ENCODE assay signal across 11 cellular contexts in the genomic region with DNA sequence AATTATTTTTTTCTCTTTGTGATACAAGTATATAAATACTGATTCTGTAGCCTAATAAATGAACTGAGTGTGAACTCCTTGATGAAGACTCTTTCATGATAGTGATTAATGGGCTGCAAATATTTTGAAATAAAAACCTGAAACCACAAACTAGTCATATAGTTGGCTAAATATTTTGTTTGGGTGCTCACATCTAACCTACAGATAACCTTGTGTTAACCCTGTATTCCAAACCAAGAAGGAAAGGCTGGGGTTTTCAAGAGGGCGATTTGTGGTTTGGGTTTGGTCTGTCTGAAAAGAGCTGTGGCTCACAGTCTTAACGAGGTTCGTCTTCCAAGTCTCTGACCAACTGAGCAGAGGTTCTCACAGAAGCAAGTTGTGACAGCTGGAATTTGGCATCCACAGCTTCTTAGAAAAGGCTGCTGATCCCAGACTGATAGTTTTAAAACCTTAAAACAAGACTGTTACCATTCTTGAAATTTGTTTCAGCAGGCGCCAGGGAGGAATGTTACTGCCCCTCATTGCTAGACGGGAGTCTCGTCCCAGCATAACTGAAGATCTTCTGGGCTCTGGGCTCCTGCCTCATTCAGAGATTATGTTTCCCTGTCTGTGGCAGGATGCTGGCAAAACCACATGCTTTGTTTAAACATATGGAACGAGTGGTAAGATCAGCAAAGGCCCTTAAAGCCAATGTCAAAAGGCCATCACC.
DNase-seq lines count a peak whose midpoint lies in the region; ATAC-seq and TF ChIP-seq lines count a peak whose summit lies in the region.
"Had no signal": no experiment of that assay in that cellular context is flagged by ENCODE, and none has a peak within 500 bp of the region (broad histone marks: within the 10 kb centered on the region; RNA-seq: fewer than 3 reads in every experiment).

No MANE protein-coding gene starts in this region.

- peaks cover 2% of the 10 kb centered on the region; the same call in 1 of the 2 replicates for H3K9me3 ChIP-seq in IMR-90 (ENCODE audit: control insufficient read depth, insufficient read depth, low read length)

- peak overlapping the region; percentile 7 to 85 for H4K8ac ChIP-seq in IMR-90 (ENCODE audit: low read depth in 2 of 2, low read length in 2 of 2)

- peaks cover 3% of the 10 kb centered on the region; the same call in 1 of the 2 replicates for H4K20me1 ChIP-seq in IMR-90 (ENCODE audit: insufficient read depth, low read length)

- H3K23ac ChIP-seq in IMR-90 (ENCODE audit: low read depth, low read length), result peak overlapping the region; percentile 43; the same call in 1 of the 2 replicates

- H3K9ac ChIP-seq in IMR-90 (ENCODE audit: low read depth, low read length), result no peak overlapping the region

- H3K27ac ChIP-seq in IMR-90 (ENCODE audit: insufficient read depth, low read length), result peak overlapping the region; percentile 70

- peak overlapping the region; percentile 9 for H2AFZ ChIP-seq in IMR-90 (replicated peaks; ENCODE audit: low read length, poor library complexity)

- H3K4me2 ChIP-seq in IMR-90 (ENCODE audit: low read depth, low read length), result peak overlapping the region; percentile 3

- no peaks in the 10 kb centered on the region for H3K36me3 ChIP-seq in IMR-90 (ENCODE audit: control insufficient read depth, insufficient read depth, low read length)

- no peak overlapping the region for H3K4me3 Mint-ChIP-seq in activated naive CD8-positive, alpha-beta T cell treated with anti-CD3 and anti-CD28 coated beads for 36 hours
- H3K4me3 Mint-ChIP-seq: activated naive CD8-positive, alpha-beta T cell treated with anti-CD3 and anti-CD28 coated beads, Interleukin-2, amount 10 ng/mL, durations not matched to agents 7 days and 5 days; IgD-negative memory B cell; T-helper 1 cell treated with Interleukin-12 subunit alpha and Interleukin-12 subunit beta and Interleukin-4 antibody, amounts not matched to agents 30 μg/mL and 1 μg/mL, for 36 hours had no signal

- peak overlapping the region; percentile 47; the same call in 1 of the 2 replicates for H2AK5ac ChIP-seq in IMR-90 (ENCODE audit: low read depth, low read length)

- intact Hi-C loops in IMR-90 (cut with micrococcal nuclease), result loop anchor here (5.0 to 10.0 kb wide), 4 partner anchors 262 to 554 kb away; no protein-coding TSS in a partner anchor

- CTCF ChIA-PET in IMR-90 (lab: Yijun Ruan, JAX), result interaction anchor here (1.1 kb wide), 1 partner anchor 18 kb away, joined by 3 read pairs; no protein-coding TSS in a partner anchor

- H3K9me3 Mint-ChIP-seq in activated naive CD8-positive, alpha-beta T cell treated with anti-CD3 and anti-CD28 coated beads for 36 hours, result peaks cover 12% of the 10 kb centered on the region
- H3K9me3 Mint-ChIP-seq: activated naive CD8-positive, alpha-beta T cell treated with anti-CD3 and anti-CD28 coated beads, Interleukin-2, amount 10 ng/mL, durations not matched to agents 7 days and 5 days had no signal

- in situ Hi-C loops in IMR-90 (cut with MboI; ENCODE audit: low sequenced_read_pairs), result no loop called here

- no peaks in the 10 kb centered on the region for H3K27me3 Mint-ChIP-seq in activated naive CD8-positive, alpha-beta T cell treated with anti-CD3 and anti-CD28 coated beads for 36 hours
- H3K27me3 Mint-ChIP-seq: activated naive CD8-positive, alpha-beta T cell treated with anti-CD3 and anti-CD28 coated beads, Interleukin-2, amount 10 ng/mL, durations not matched to agents 7 days and 5 days; IgD-negative memory B cell had no signal

- peak; percentile 19; the same call in 1 of the 2 replicates for TF ChIP-seq RAD21 in IMR-90 (IDR thresholded peaks at IDR 0.05; ENCODE audit: low read length)

- no peak for TF ChIP-seq CTCF in IMR-90 (conservative IDR thresholded peaks at IDR 0.05; ENCODE audit: low read depth, low read length)

- peak overlapping the region; percentile 20; the same call in 1 of the 2 replicates for H3K14ac ChIP-seq in IMR-90 (replicated peaks; ENCODE audit: low read depth, low read length)

- POLR2A ChIA-PET in IMR-90 (lab: Charles Lee; ENCODE audit: unreplicated experiment), result no interaction called here

- no peaks in the 10 kb centered on the region for H3K27me3 ChIP-seq in IMR-90 (ENCODE audit: control insufficient read depth, insufficient read depth, low read length)

- dilution Hi-C loops in IMR-90 (cut with HindIII; ENCODE audit: low sequenced_read_pairs, unreplicated experiment), result no loop called here

- peaks cover 13% of the 10 kb centered on the region for H3K4me1 ChIP-seq in IMR-90 (ENCODE audit: control insufficient read depth, insufficient read depth, low read length)

- H3K56ac ChIP-seq in IMR-90 (ENCODE audit: extremely low read depth, insufficient read depth, low read length), result peak overlapping the region; percentile 45

- no peak for TF ChIP-seq POLR2A in IMR-90 (IDR thresholded peaks at IDR 0.05; ENCODE audit: low read depth, low read length)

- H3K36me3 Mint-ChIP-seq in activated naive CD8-positive, alpha-beta T cell treated with anti-CD3 and anti-CD28 coated beads for 36 hours, result no peaks in the 10 kb centered on the region
- H3K36me3 Mint-ChIP-seq: activated naive CD8-positive, alpha-beta T cell treated with anti-CD3 and anti-CD28 coated beads, Interleukin-2, amount 10 ng/mL, durations not matched to agents 7 days and 5 days; IgD-negative memory B cell had no signal

- no peaks in the 10 kb centered on the region; the same call in 1 of the 2 replicates for H3K9me1 ChIP-seq in IMR-90 (ENCODE audit: insufficient read depth, low read length)

- peak overlapping the region; percentile 87 for H2BK5ac ChIP-seq in IMR-90 (ENCODE audit: low read depth, low read length, poor library complexity, severe bottlenecking)

- ATAC-seq in IMR-90 (ENCODE audit: low read depth), result peak; percentile 72
- no peak for ATAC-seq in HG03457 (IDR thresholded peaks at IDR 0.05; ENCODE audit: unreplicated experiment)

- peak overlapping the region; percentile 63 for H2BK20ac ChIP-seq in IMR-90 (ENCODE audit: low read depth, low read length)

- H3K4me3 ChIP-seq in IMR-90 (ENCODE audit: insufficient read depth, low read depth, low read length), result no peak overlapping the region

- peak overlapping the region; percentile 66 for H2BK120ac ChIP-seq in IMR-90 (ENCODE audit: low read depth, low read length)

- no peak overlapping the region for H3K27ac Mint-ChIP-seq in activated naive CD8-positive, alpha-beta T cell treated with anti-CD3 and anti-CD28 coated beads for 36 hours
- H3K27ac Mint-ChIP-seq: activated naive CD8-positive, alpha-beta T cell treated with anti-CD3 and anti-CD28 coated beads, Interleukin-2, amount 10 ng/mL, durations not matched to agents 7 days and 5 days; IgD-negative memory B cell; T-helper 1 cell treated with Interleukin-12 subunit alpha and Interleukin-12 subunit beta and Interleukin-4 antibody, amounts not matched to agents 30 μg/mL and 1 μg/mL, for 36 hours had no signal

- H2BK15ac ChIP-seq in IMR-90 (ENCODE audit: low read depth, low read length), result peak overlapping the region; percentile 17; the same call in 2 of the 3 replicates

- peak; percentile 73 for DNase-seq in AG20443 (ENCODE audit: low spot score)
- DNase-seq in IMR-90, result peak; percentile 93
- DNase-seq in UCSD-AML1 (lab: John Stamatoyannopoulos, UW; ENCODE audit: unreplicated experiment), result peak; percentile 20
- DNase-seq in kidney glomerular epithelial cell (lab: John Stamatoyannopoulos, UW), result peak; percentile 98
- no peak for DNase-seq in NCI-H1436 (lab: John Stamatoyannopoulos, UW)
- DNase-seq in activated naive CD8-positive, alpha-beta T cell treated with anti-CD3 and anti-CD28 coated beads for 36 hours, result no peak
- no peak for DNase-seq in activated naive CD4-positive, alpha-beta T cell (lab: John Stamatoyannopoulos, UW)
- DNase-seq: activated naive CD8-positive, alpha-beta T cell treated with anti-CD3 and anti-CD28 coated beads, Interleukin-2, amount 10 ng/mL, durations not matched to agents 7 days and 5 days had no signal

- WGBS in IMR-90 (ENCODE audit: extremely low coverage in 2 of 2, insufficient read length in 1 of 2), 2 experiments, result 0% methylated on average over 4 of the region's 7 CpGs; no CpG with 5 or more reads in 1 of the 2 experiments

- BruUV-seq in IMR-90 (replicated peaks; lab: Mats Ljungman, UMichigan), result no TSS peak

- peak overlapping the region; percentile 65 for H3K4ac ChIP-seq in IMR-90 (ENCODE audit: low read depth, low read length)

- H3K79me1 ChIP-seq in IMR-90 (ENCODE audit: low read depth in 1 of 2, low read length in 2 of 2), result no peaks in the 10 kb centered on the region

- no peaks in the 10 kb centered on the region for H3K4me1 Mint-ChIP-seq in activated naive CD8-positive, alpha-beta T cell treated with anti-CD3 and anti-CD28 coated beads for 36 hours
- H3K4me1 Mint-ChIP-seq: activated naive CD8-positive, alpha-beta T cell treated with anti-CD3 and anti-CD28 coated beads, Interleukin-2, amount 10 ng/mL, durations not matched to agents 7 days and 5 days; IgD-negative memory B cell had no signal

- peak overlapping the region; percentile 3 for H3K18ac ChIP-seq in IMR-90 (ENCODE audit: low read depth, low read length)

- H4K91ac ChIP-seq in IMR-90 (ENCODE audit: insufficient read depth, low read depth, low read length), result peak overlapping the region; percentile 67

- peak overlapping the region; percentile 0 for H4K5ac ChIP-seq in IMR-90 (ENCODE audit: low read depth, low read length)

- H2AK9ac ChIP-seq in IMR-90 (replicated peaks; ENCODE audit: low read depth, low read length, poor library complexity), result peak overlapping the region; percentile 2

TF ChIP-seq in IMR-90, 13 proteins besides CTCF, POLR2A, EP300 and RAD21 (continues in another document):
- TF ChIP-seq CEBPB (IDR thresholded peaks at IDR 0.05; ENCODE audit: low read depth, low read length) (no peak), ELK1 (IDR thresholded peaks at IDR 0.05; ENCODE audit: borderline replicate concordance, low read depth, low read length) (no peak), CHD1 (IDR thresholded peaks at IDR 0.05; ENCODE audit: low read depth, low read length) (no peak), MXI1 (IDR thresholded peaks at IDR 0.05; ENCODE audit: borderline replicate concordance, low read depth, low read length) (no peak), BHLHE40 (IDR thresholded peaks at IDR 0.05; ENCODE audit: low read depth, low read length) (no peak), MAFK (IDR thresholded peaks at IDR 0.05; ENCODE audit: low read depth, low read length) (no peak), MAZ (IDR thresholded peaks at IDR 0.05; ENCODE audit: borderline replicate concordance, low read depth, low read length) (no peak)

Comparison
In these comparisons a context has a peak if more than half of its experiments do, and no peak if none do; other contexts are left out.
1. DNase-seq: peak in AG20443 (single experiment), IMR-90 (single experiment), UCSD-AML1 (single experiment) and kidney glomerular epithelial cell (single experiment); none in NCI-H1436 (single experiment), activated naive CD8-positive, alpha-beta T cell treated with anti-CD3 and anti-CD28 coated beads for 36 hours (single experiment) and activated naive CD4-positive, alpha-beta T cell (0 of 4).